28 cellular contexts compared by ENCODE assay signal in genomic region chr10:8674230-8674629, GRCh38.
"Had no signal": no experiment of that assay in that cellular context is flagged by ENCODE, and none has a peak within 500 bp of the region (broad histone marks: within the 10 kb centered on the region; RNA-seq: fewer than 3 reads in every experiment).

No MANE protein-coding gene starts in this region.

- FAIRE-seq: urothelium cell line had no signal

- H3K79me2 ChIP-seq: parathyroid adenoma had no signal

- H3K36me3 Mint-ChIP-seq: neural progenitor cell; stimulated activated effector memory CD8-positive, alpha-beta T cell treated with anti-CD3 and anti-CD28 coated beads, Interleukin-12 subunit alpha, Interleukin-12 subunit beta, amount 100 ng/mL, for 72 hours had no signal

- H3K9ac ChIP-seq: neural progenitor cell, parathyroid adenoma had no signal

- H3K4me3 Mint-ChIP-seq: nephron; neural progenitor cell; stimulated activated effector memory CD8-positive, alpha-beta T cell treated with anti-CD3 and anti-CD28 coated beads, Interleukin-12 subunit alpha, Interleukin-12 subunit beta, amount 100 ng/mL, for 72 hours; stimulated activated naive B cell treated with anti-CD40 and anti-IgM and Interleukin-4, amounts not matched to agents 10 μg/mL and 1 μg/mL and 100 μg/mL, for 72 hours; stimulated activated naive CD8-positive, alpha-beta T cell treated with anti-CD3 and anti-CD28 coated beads, Interleukin-15, Interleukin-2, amounts not matched to agents 100 ng/mL and 50 ng/mL, for 24 hours had no signal

- H3K27me3 Mint-ChIP-seq: progenitor cell of endocrine pancreas; stimulated activated naive B cell treated with anti-CD40 and anti-IgM and Interleukin-4, amounts not matched to agents 10 μg/mL and 1 μg/mL and 100 μg/mL, for 72 hours had no signal

- H3K27ac Mint-ChIP-seq: nephron; neural progenitor cell; progenitor cell of endocrine pancreas; stimulated activated effector memory CD8-positive, alpha-beta T cell treated with anti-CD3 and anti-CD28 coated beads, Interleukin-12 subunit alpha, Interleukin-12 subunit beta, amount 100 ng/mL, for 72 hours; stimulated activated naive B cell treated with anti-CD40 and anti-IgM and Interleukin-4, amounts not matched to agents 10 μg/mL and 1 μg/mL and 100 μg/mL, for 72 hours; stimulated activated naive CD8-positive, alpha-beta T cell treated with anti-CD3 and anti-CD28 coated beads, Interleukin-15, Interleukin-2, amounts not matched to agents 100 ng/mL and 50 ng/mL, for 24 hours had no signal

- H3K27ac ChIP-seq: neural progenitor cell, ovary, parathyroid adenoma, psoas muscle, right lobe of liver, sigmoid colon, stomach, thoracic aorta, thyroid gland, tibial nerve, upper lobe of left lung, vagina had no signal

- H3K27me3 ChIP-seq: neural progenitor cell, ovary, right lobe of liver, sigmoid colon, stomach, thyroid gland, tibial nerve, upper lobe of left lung, vagina had no signal

- H3K4me1 Mint-ChIP-seq: neural progenitor cell; stimulated activated effector memory CD8-positive, alpha-beta T cell treated with anti-CD3 and anti-CD28 coated beads, Interleukin-12 subunit alpha, Interleukin-12 subunit beta, amount 100 ng/mL, for 72 hours had no signal

- H3K4me1 ChIP-seq: neural progenitor cell, parathyroid adenoma, psoas muscle, right lobe of liver, sigmoid colon, stomach, thyroid gland, tibial nerve, upper lobe of left lung, vagina had no signal

- H3K4me3 ChIP-seq: neural progenitor cell, ovary, psoas muscle, right lobe of liver, sigmoid colon, stomach, thoracic aorta, thyroid gland, tibial nerve, upper lobe of left lung, vagina had no signal

- H3K9me3 ChIP-seq: ovary, psoas muscle, right lobe of liver, thoracic aorta, thyroid gland, upper lobe of left lung, vagina had no signal

- H3K36me3 ChIP-seq: neural progenitor cell, ovary, right lobe of liver, sigmoid colon, stomach, thoracic aorta, thyroid gland, tibial nerve, upper lobe of left lung, vagina had no signal

- H2AFZ ChIP-seq: neural progenitor cell, parathyroid adenoma had no signal

- H3K4me2 ChIP-seq: neural progenitor cell had no signal

- DNase-seq: occipital lobe; ovary; posterior cingulate gyrus; psoas muscle; right cardiac atrium; right lobe of liver; sigmoid colon; small intestine; stimulated activated CD4-positive, alpha-beta T cell treated with anti-CD3 and anti-CD28 coated beads, Interleukin-15, amount 100 ng/mL, for 24 hours; stimulated activated CD4-positive, alpha-beta T cell treated with anti-CD3 and anti-CD28 coated beads, Interleukin-2, amount 100 ng/mL, for 24 hours; stimulated activated CD4-positive, alpha-beta T cell treated with anti-CD3 and anti-CD28 coated beads, Interleukin-2, amount 100 ng/mL, for 48 hours; stimulated activated CD4-positive, alpha-beta T cell treated with anti-CD3 and anti-CD28 coated beads, Interleukin-4, amount 100 ng/mL, for 24 hours; stimulated activated naive B cell treated with anti-CD40 and anti-IgM and Interleukin-4, amounts not matched to agents 10 μg/mL and 1 μg/mL and 100 μg/mL, for 72 hours; stimulated activated naive CD4-positive, alpha-beta T cell treated with Interleukin-2 at 50 U/mL for 16 hours; stomach; thyroid gland; trophoblast cell; upper lobe of left lung had no signal
